ENCODE assay signal across 8 cellular contexts in the genomic region with DNA sequence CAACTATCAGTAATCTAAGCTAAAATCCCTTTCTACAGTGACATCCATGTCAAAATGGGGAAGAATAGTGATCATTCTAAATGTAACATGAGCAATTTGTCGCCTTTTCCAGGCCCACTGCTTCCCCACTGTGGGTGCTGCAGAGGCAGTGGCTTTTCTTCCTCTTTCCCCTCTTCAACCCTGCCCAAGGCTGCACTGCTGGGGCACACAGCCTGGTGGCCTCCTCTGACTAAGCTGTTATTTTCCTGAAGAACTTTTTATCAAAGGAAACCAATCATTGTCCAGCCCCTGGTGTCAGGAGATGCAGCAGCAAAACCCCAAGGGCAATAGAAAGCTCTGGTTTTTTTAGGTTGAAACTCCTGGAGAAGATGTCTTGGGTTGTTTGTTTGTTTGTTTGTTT.
DNase-seq lines count a peak whose midpoint lies in the region; ATAC-seq, FAIRE-seq and TF ChIP-seq lines count a peak whose summit lies in the region.

No MANE protein-coding gene starts in this region.

- CTCF ChIA-PET in GM12878 (lab: Yijun Ruan, JAX), result interaction anchor here (0.5 to 1.7 kb wide), 8 partner anchors 9 to 190 kb away, joined by 3 to 6 read pairs (median 3); no protein-coding TSS in a partner anchor

- POLR2A ChIA-PET in GM12878 (lab: Charles Lee), result interaction anchor here (1.0 to 1.4 kb wide), 7 partner anchors 24 to 218 kb away, joined by 3 to 5 read pairs (median 4); no protein-coding TSS in a partner anchor

- peak overlapping the region; percentile 36; the same call in 1 of the 2 replicates for H3K27ac ChIP-seq in GM12878 (ENCODE audit: control insufficient read depth, insufficient read depth)

- in situ Hi-C loops in GM13976 (cut with MboI; ENCODE audit: low sequenced_read_pairs, unreplicated experiment), result no loop called here
- in situ Hi-C loops in GM12878 (cut with MboI), result no loop called here

- no peak for TF ChIP-seq EP300 in GM12878 (IDR thresholded peaks at IDR 0.05; ENCODE audit: borderline replicate concordance in 1 of 2, control insufficient read depth in 1 of 2, low read depth in 2 of 2, low read length in 2 of 2)

- no peaks in the 10 kb centered on the region for H4K20me1 ChIP-seq in GM12878 (ENCODE audit: control insufficient read depth, insufficient read depth)

- H3K79me2 ChIP-seq in GM12878 (ENCODE audit: control insufficient read depth, insufficient read depth, low read length), result no peaks in the 10 kb centered on the region

- peak overlapping the region; percentile 80 for H3K4me2 ChIP-seq in GM12878 (ENCODE audit: control insufficient read depth, insufficient read depth)

- H3K9me3 ChIP-seq in GM12878 (replicated peaks; ENCODE audit: control insufficient read depth, insufficient read depth, low read length), result no peaks in the 10 kb centered on the region; the same call in 2 of the 3 replicates

- SMC1A ChIA-PET in GM12878 (lab: Charles Lee; ENCODE audit: uncharacterized antibody, unreplicated experiment), result interaction anchor here (0.6 to 5.6 kb wide), 26 partner anchors 10 to 265 kb away, joined by 3 to 80 read pairs (median 4); no protein-coding TSS in a partner anchor

- WGBS in GM12878 (ENCODE audit: insufficient coverage, insufficient replicate concordance, low lambda C conversion rate, missing lambda C conversion rate), result 90% methylated on average over 1 of the region's 1 CpG

- H3K9ac ChIP-seq in GM12878 (ENCODE audit: control insufficient read depth, insufficient read depth, low read length), result peak overlapping the region; percentile 38; the same call in 1 of the 2 replicates

- no peaks in the 10 kb centered on the region for H3K36me3 ChIP-seq in GM12878 (ENCODE audit: control insufficient read depth in 2 of 2, insufficient read depth in 2 of 2, low read length in 1 of 2)

- no peaks in the 10 kb centered on the region for H3K27me3 ChIP-seq in GM12878 (replicated peaks in 1 of 2; ENCODE audit: control insufficient read depth in 2 of 2, insufficient read depth in 2 of 2, low read length in 1 of 2)

- H2AFZ ChIP-seq in GM12878 (ENCODE audit: control insufficient read depth, low read depth, low read length), result peak overlapping the region; percentile 87

- no peak overlapping the region for H3K4me3 ChIP-seq in GM12878

- TF ChIP-seq CTCF in GM13976 (IDR thresholded peaks at IDR 0.05; ENCODE audit: borderline replicate concordance, control extremely low read depth, extremely low read depth, insufficient read depth, missing control alignments), result peak; percentile 17
- TF ChIP-seq CTCF in GM12878 (IDR thresholded peaks at IDR 0.05 in 2 of 3, conservative IDR thresholded peaks at IDR 0.05 in 1 of 3; ENCODE audit: control insufficient read depth in 2 of 3, extremely low read depth in 1 of 3, insufficient read depth in 1 of 3, low read depth in 3 of 3, low read length in 3 of 3), result peak in 1 of 3 experiments; percentile 2; a peak in 1 of 6 replicates

- no peak for FAIRE-seq in GM12878 (lab: Jason Lieb, UNC)

- ATAC-seq in GM12878 (peak; percentile 57), GM19463 (IDR thresholded peaks at IDR 0.05; ENCODE audit: unreplicated experiment) (no peak), HG03565 (IDR thresholded peaks at IDR 0.05; ENCODE audit: unreplicated experiment) (no peak)

- 0 out of 2 replicates have a peak, but pooled peaks have one; percentile 25 for TF ChIP-seq RAD21 in GM12878 (IDR thresholded peaks at IDR 0.05; ENCODE audit: insufficient read depth, low read depth, low read length)

- DNase-seq in GM13976 (ENCODE audit: low spot score) (no peak), HT1080 (ENCODE audit: low read depth) (peak; percentile 52), GM12878 (ENCODE audit: low read depth, low spot score) (no peak), occipital lobe (lab: John Stamatoyannopoulos, UW) (peak; percentile 5), NCI-H524 treated with DMSO at 0.1 percent for 48 hours (lab: John Stamatoyannopoulos, UW) (no peak)
- DNase-seq in activated CD4-positive, CD25-positive, alpha-beta regulatory T cell (lab: John Stamatoyannopoulos, UW), result no peak

- peaks cover 27% of the 10 kb centered on the region for H3K4me1 ChIP-seq in GM12878 (ENCODE audit: control insufficient read depth, insufficient read depth, low read length)

- no peak for TF ChIP-seq POLR2A in GM12878 (IDR thresholded peaks at IDR 0.05; ENCODE audit: low read depth, low read length)

- intact Hi-C loops in GM12878 (cut with micrococcal nuclease; ENCODE audit: unreplicated experiment), result no loop called here

- RAD21 ChIA-PET in GM12878 (lab: Charles Lee; ENCODE audit: unreplicated experiment), result interaction anchor here (0.7 to 4.3 kb wide), 13 partner anchors 9 to 482 kb away, joined by 3 to 28 read pairs (median 5); partner anchors contain the start of gene KLF7

- BruUV-seq in GM12878 (replicated peaks; lab: Mats Ljungman, UMichigan), result no TSS peak

TF ChIP-seq in GM12878, 131 proteins besides CTCF, POLR2A, EP300 and RAD21:
- TF ChIP-seq MYB (IDR thresholded peaks at IDR 0.05; ENCODE audit: borderline replicate concordance, low read depth, low read length), result no peak
- peak; percentile 15; the same call in 1 of the 2 replicates for TF ChIP-seq JUNB (IDR thresholded peaks at IDR 0.05)

Comparison
In these comparisons a context has a peak if more than half of its experiments do, and no peak if none do; other contexts are left out.
1. DNase-seq: peak in HT1080 (single experiment) and occipital lobe (single experiment); none in GM13976 (single experiment), GM12878 (single experiment), activated CD4-positive, CD25-positive, alpha-beta regulatory T cell (0 of 4) and NCI-H524 treated with DMSO at 0.1 percent for 48 hours (single experiment).